24 cellular contexts compared by ENCODE assay signal in genomic region chr12:25531502-25532052, GRCh38.
"Had no signal": no experiment of that assay in that cellular context is flagged by ENCODE, and none has a peak within 500 bp of the region (broad histone marks: within the 10 kb centered on the region; RNA-seq: fewer than 3 reads in every experiment).

No MANE protein-coding gene starts in this region.

- FAIRE-seq: islet of Langerhans had no signal

- H3K36me3 ChIP-seq: colonic mucosa, esophagus squamous epithelium, gastrocnemius medialis, heart right ventricle, left lung, lower lobe of right lung had no signal

- H3K4me1 ChIP-seq: colonic mucosa, esophagus squamous epithelium, gastrocnemius medialis, heart right ventricle, left lung, lower lobe of right lung had no signal

- H3K4me3 ChIP-seq: colonic mucosa, esophagus squamous epithelium, gastrocnemius medialis, heart right ventricle, left lung, lower lobe of right lung, mucosa of descending colon had no signal

- H3K9me3 ChIP-seq: colonic mucosa, esophagus squamous epithelium, gastrocnemius medialis, left lung, lower lobe of right lung, mucosa of descending colon had no signal

- H3K27ac ChIP-seq: colonic mucosa, epithelial cell of prostate, esophagus squamous epithelium, gastrocnemius medialis, heart right ventricle, left lung, lower lobe of right lung had no signal

- ATAC-seq: effector memory CD8-positive, alpha-beta T cell; esophagus mucosa; gastrocnemius medialis; heart right ventricle; left cardiac atrium; left lung; left ventricle myocardium superior; lower lobe of right lung; mucosa of descending colon; naive thymus-derived CD8-positive, alpha-beta T cell had no signal

- DNase-seq: colonic mucosa; cortex of kidney; effector CD8-positive, alpha-beta T cell; effector memory CD8-positive, alpha-beta T cell; erythroblast; esophagus squamous epithelium; foreskin fibroblast; foreskin melanocyte; gastrocnemius medialis; glutamatergic neuron; head of caudate nucleus; heart right ventricle; hippocampal formation; left cardiac atrium; left lung; left ventricle myocardium superior; lower lobe of right lung; mesenchymal stem cell; mucosa of descending colon; naive B cell; naive thymus-derived CD8-positive, alpha-beta T cell had no signal
